10 cellular contexts compared by ENCODE assay signal in the genomic region with DNA sequence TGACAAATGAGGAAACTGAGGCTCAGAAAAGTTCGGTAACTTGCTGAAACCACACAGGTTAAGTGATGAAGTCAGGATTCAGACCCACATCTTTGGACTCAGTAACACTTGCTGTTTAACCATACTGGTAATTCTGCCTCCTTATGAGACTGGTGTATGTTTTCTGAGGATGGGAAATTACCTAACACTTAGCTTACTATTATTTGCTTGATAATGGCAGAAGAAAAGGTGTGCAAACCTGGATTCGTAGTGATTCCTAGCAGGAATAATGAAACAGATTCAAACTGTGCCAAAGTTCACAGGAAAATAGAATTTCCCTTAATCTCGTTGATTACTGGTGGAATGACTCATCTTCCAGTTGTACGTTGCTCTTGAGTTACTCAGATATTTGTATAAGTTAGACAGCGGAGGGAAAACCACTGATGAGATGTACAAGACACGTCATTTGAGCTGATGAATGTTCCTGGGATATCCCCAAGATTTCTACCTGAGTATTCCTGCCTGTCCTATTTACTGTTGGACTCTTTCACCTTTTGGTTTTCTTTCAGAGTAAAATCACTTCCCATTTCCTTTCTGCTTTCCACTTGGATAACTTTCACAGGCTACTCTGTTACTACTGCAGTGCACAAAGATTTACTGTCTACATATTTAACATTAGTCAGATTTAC. TPM values are rescaled to one million over a fixed set of nuclear protein-coding genes. Genes with fewer than 3 reads are reported as not detected.
A peak's percentile ranks its signal among the peaks of the same experiment; 100 is the strongest.
DNase-seq lines count a peak whose midpoint lies in the region; ATAC-seq and TF ChIP-seq lines count a peak whose summit lies in the region.
"Had no signal": no experiment of that assay in that cellular context is flagged by ENCODE, and none has a peak within 500 bp of the region (broad histone marks: within the 10 kb centered on the region; RNA-seq: fewer than 3 reads in every experiment).

No MANE protein-coding gene starts in this region.

- no peak overlapping the region for H2BK5ac ChIP-seq in H9 (ENCODE audit: insufficient read length, low read length)

- no peaks in the 10 kb centered on the region for H3K79me1 ChIP-seq in H9 (ENCODE audit: insufficient read depth, low read depth, low read length, poor library complexity, severe bottlenecking)

- peak; percentile 60 for DNase-seq in GM04503 (ENCODE audit: low read depth)
- peak; percentile 97 for DNase-seq in PC-3
- DNase-seq in epithelial cell of esophagus (ENCODE audit: low read depth): peak; percentile 98
- peak; percentile 78 for DNase-seq in retinal pigment epithelial cell (ENCODE audit: low read depth)
- no peak for DNase-seq in NCI-H2081 (lab: John Stamatoyannopoulos, UW)
- no peak for DNase-seq in central memory CD4-positive, alpha-beta T cell
- no peak for DNase-seq in H9
- DNase-seq: heart right ventricle, MG63 had no signal

- no peaks in the 10 kb centered on the region for H3K9me2 ChIP-seq in PC-3 (replicated peaks; ENCODE audit: low read length)

- peaks cover 5% of the 10 kb centered on the region for H3F3A ChIP-seq in PC-3 (ENCODE audit: low read length, unreplicated experiment)

- intact Hi-C loops in PC-3 (cut with micrococcal nuclease): loop anchor here (5.0 kb wide), 3 partner anchors 37 to 132 kb away; a partner anchor contains a TSS

- ATAC-seq in PC-3 (peak; percentile 99), HG02970 (IDR thresholded peaks at IDR 0.05; ENCODE audit: low FRiP score, unreplicated experiment) (no peak)

- H3K36me3 ChIP-seq in PC-3 (ENCODE audit: low read depth, low read length): no peaks in the 10 kb centered on the region; the same call in 1 of the 2 replicates
- H3K36me3 ChIP-seq: MG63 had no signal

- H3K56ac ChIP-seq in H9 (ENCODE audit: insufficient read length, low read depth, low read length): no peak overlapping the region

- H4K8ac ChIP-seq in H9 (replicated peaks; ENCODE audit: insufficient read length, low read depth, low read length): no peak overlapping the region

- no peak overlapping the region for H3T11ph ChIP-seq in H9 (ENCODE audit: low read length)

- no peaks in the 10 kb centered on the region for H3K9me3 Mint-ChIP-seq in H9

- no peaks in the 10 kb centered on the region for H3K27me3 ChIP-seq in PC-3 (ENCODE audit: low read length)
- no peaks in the 10 kb centered on the region for H3K27me3 ChIP-seq in H9 (ENCODE audit: insufficient read depth, low read length)
- H3K27me3 ChIP-seq: heart right ventricle, MG63 had no signal

- TF ChIP-seq CTCF in PC-3 (conservative IDR thresholded peaks at IDR 0.05; ENCODE audit: low read depth, low read length) (no peak), epithelial cell of esophagus (IDR thresholded peaks at IDR 0.05; ENCODE audit: insufficient read depth, low read depth, low read length, missing control alignments) (no peak), retinal pigment epithelial cell (conservative IDR thresholded peaks at IDR 0.05; ENCODE audit: low read depth, low read length) (no peak), H9 (conservative IDR thresholded peaks at IDR 0.05) (no peak)

- no peak overlapping the region for H3K4ac ChIP-seq in H9 (ENCODE audit: low read depth, low read length)

- no peak overlapping the region for H3K18ac ChIP-seq in H9 (ENCODE audit: insufficient read length, low read depth, low read length)

- peaks cover 6 to 7% (median 6%) of the 10 kb centered on the region in 3 experiments; a peak in 6 of 7 replicates for H3K36me3 Mint-ChIP-seq in H9 (ENCODE audit: insufficient read depth in 1 of 3, low read depth in 3 of 3)

- no peaks in the 10 kb centered on the region for H3K23me2 ChIP-seq in H9 (ENCODE audit: insufficient read length, low read depth, low read length, poor library complexity, severe bottlenecking)

- H2BK15ac ChIP-seq in H9 (ENCODE audit: low read depth, low read length): no peak overlapping the region

- no peak overlapping the region for H3K27ac Mint-ChIP-seq in H9

- H3K14ac ChIP-seq in H9 (ENCODE audit: insufficient read depth, low read length): no peak overlapping the region

- peaks cover 42% of the 10 kb centered on the region for H3K4me1 ChIP-seq in PC-3 (ENCODE audit: insufficient read depth, low read length)
- H3K4me1 ChIP-seq in H9 (ENCODE audit: insufficient read depth, low read length): no peaks in the 10 kb centered on the region; the same call in 1 of the 2 replicates

- BruUV-seq in PC-3 (replicated peaks; lab: Mats Ljungman, UMichigan): no TSS peak

- H4K5ac ChIP-seq in H9 (ENCODE audit: insufficient read length, low read depth, low read length): no peak overlapping the region

- no peak overlapping the region for H3K4me3 Mint-ChIP-seq in H9

- no peak overlapping the region for H2BK12ac ChIP-seq in H9 (ENCODE audit: insufficient read length, low read depth, low read length)

- no peaks in the 10 kb centered on the region for H3K27me3 Mint-ChIP-seq in H9 (ENCODE audit: low read depth)

- no peaks in the 10 kb centered on the region for H3K9me3 ChIP-seq in PC-3 (ENCODE audit: low read length)
- no peaks in the 10 kb centered on the region for H3K9me3 ChIP-seq in H9 (ENCODE audit: control insufficient read depth, low read depth, low read length)
- H3K9me3 ChIP-seq: heart right ventricle, MG63 had no signal

- no peak overlapping the region for H2BK20ac ChIP-seq in H9 (ENCODE audit: low read depth, low read length, poor library complexity, severe bottlenecking)

- peak overlapping the region; percentile 80 for H3K4me2 ChIP-seq in PC-3 (ENCODE audit: low read length)
- no peak overlapping the region for H3K4me2 ChIP-seq in H9 (ENCODE audit: insufficient read depth, insufficient read length, low read length)

- no peaks in the 10 kb centered on the region for H4K20me1 ChIP-seq in PC-3 (ENCODE audit: low read length)
- H4K20me1 ChIP-seq in H9 (ENCODE audit: control insufficient read depth, insufficient read depth, insufficient read length): no peaks in the 10 kb centered on the region

- H3K23ac ChIP-seq in H9 (ENCODE audit: insufficient read length, low read depth, low read length): no peak overlapping the region

- no peak overlapping the region for H2BK120ac ChIP-seq in H9 (ENCODE audit: low read depth, low read length, poor library complexity, severe bottlenecking)

- CTCF ChIA-PET in PC-3 (lab: Charles Lee): interaction anchor here (0.8 kb wide), 1 partner anchor 55 kb away, joined by 5 read pairs; no protein-coding TSS in a partner anchor

- H3K9ac ChIP-seq in PC-3 (ENCODE audit: low read length) (peak overlapping the region; percentile 78), H9 (ENCODE audit: extremely low read depth, insufficient read length, low read length) (no peak overlapping the region)

- H2AFZ ChIP-seq in PC-3 (ENCODE audit: low read length) (no peak overlapping the region), H9 (ENCODE audit: low read length) (no peak overlapping the region)

- no peak overlapping the region for H4K91ac ChIP-seq in H9 (ENCODE audit: insufficient read length, low read depth, low read length)

- H3K4me1 Mint-ChIP-seq in H9: peaks cover 0 to 8% of the 10 kb centered on the region in 2 experiments; a peak in 2 of 4 replicates

- H3K79me2 ChIP-seq in PC-3 (ENCODE audit: low read length): 0 out of 2 replicates have a peak, but pooled peaks cover 7% of the 10 kb centered on the region
- no peaks in the 10 kb centered on the region for H3K79me2 ChIP-seq in H9 (ENCODE audit: insufficient read depth, low read length)

- POLR2A ChIA-PET in PC-3 (lab: Charles Lee; ENCODE audit: unreplicated experiment): interaction anchor here (0.6 to 0.8 kb wide), 4 partner anchors 69 to 446 kb away, joined by 3 to 6 read pairs (median 4); a partner anchor contains a TSS

- H2AK5ac ChIP-seq in H9 (ENCODE audit: insufficient read length, low read length): no peak overlapping the region

- H3K4me3 ChIP-seq in PC-3 (ENCODE audit: low read length) (peak overlapping the region; percentile 49), epithelial cell of esophagus (ENCODE audit: low read length) (no peak overlapping the region), retinal pigment epithelial cell (ENCODE audit: low read length) (no peak overlapping the region)
- H3K4me3 ChIP-seq: heart right ventricle, MG63 had no signal

- H3K27ac ChIP-seq in PC-3 (ENCODE audit: low read length) (peak overlapping the region; percentile 95), H9 (ENCODE audit: insufficient read length, low read depth, low read length) (no peak overlapping the region)

- WGBS in H9 (ENCODE audit: extremely low coverage, insufficient read length, low lambda C conversion rate): no CpG with 5 or more reads among the region's 6 CpGs

RNA-seq across cellular contexts. Expression of a gene that starts 37.5 kb away (rescaled TPM):
- total RNA-seq in PC-3 (2014; rRNA removed): 25.1 and 25.3 TPM in 2 replicates
- 37.7 and 43.3 TPM in 2 replicates for total RNA-seq in H9 (2021)

RNA-seq across cellular contexts. Expression of a gene that starts 38.1 kb away (rescaled TPM):
- total RNA-seq in PC-3 (2014; rRNA removed) (15.2 and 20.3 TPM in 2 replicates), H9 (2021) (51.1 and 52.9 TPM in 2 replicates)

Comparison
In these comparisons a context has a peak if more than half of its experiments do, and no peak if none do; other contexts are left out.
1. DNase-seq: peak in GM04503 (single experiment), PC-3 (single experiment), epithelial cell of esophagus (single experiment) and retinal pigment epithelial cell (single experiment); none in NCI-H2081 (0 of 2), central memory CD4-positive, alpha-beta T cell (single experiment) and H9 (single experiment).